21 cellular contexts compared by ENCODE assay signal in genomic region chr4:188002751-188003150, GRCh38. TPM values are rescaled to one million over a fixed set of nuclear protein-coding genes. Genes with fewer than 3 reads are reported as not detected.
DNase-seq lines count a peak whose midpoint lies in the region; ATAC-seq and TF ChIP-seq lines count a peak whose summit lies in the region.
"Had no signal": no experiment of that assay in that cellular context is flagged by ENCODE, and none has a peak within 500 bp of the region (broad histone marks: within the 10 kb centered on the region; RNA-seq: fewer than 3 reads in every experiment).

No MANE protein-coding gene starts in this region.

- TF ChIP-seq CTCF in H9 (conservative IDR thresholded peaks at IDR 0.05) = no peak
- TF ChIP-seq CTCF in PC-9 (conservative IDR thresholded peaks at IDR 0.05) = no peak
- TF ChIP-seq CTCF in epithelial cell of esophagus (IDR thresholded peaks at IDR 0.05; ENCODE audit: insufficient read depth, low read depth, low read length, missing control alignments) = no peak
- no peak for TF ChIP-seq CTCF in foreskin fibroblast (IDR thresholded peaks at IDR 0.05; ENCODE audit: low read depth, low read length)

- ATAC-seq in GM21825 (IDR thresholded peaks at IDR 0.05; ENCODE audit: unreplicated experiment) = no peak
- ATAC-seq: A549, K562, Panc1 had no signal

- H3K23ac ChIP-seq in H9 (ENCODE audit: insufficient read length, low read depth, low read length) = no peak overlapping the region
- no peak overlapping the region for H3K23ac ChIP-seq in neuronal stem cell (ENCODE audit: low read depth, low read length, poor library complexity)

- H4K5ac ChIP-seq in H9 (ENCODE audit: insufficient read length, low read depth, low read length) = no peak overlapping the region

- H2BK120ac ChIP-seq in H9 (ENCODE audit: low read depth, low read length, poor library complexity, severe bottlenecking) (no peak overlapping the region), neuronal stem cell (ENCODE audit: low read depth, low read length) (no peak overlapping the region)

- H2AK5ac ChIP-seq in H9 (ENCODE audit: insufficient read length, low read length) (no peak overlapping the region), neuronal stem cell (ENCODE audit: low read depth, low read length) (no peak overlapping the region)

- H3T11ph ChIP-seq in H9 (ENCODE audit: low read length) = no peak overlapping the region

- H2BK5ac ChIP-seq in H9 (ENCODE audit: insufficient read length, low read length) (no peak overlapping the region), neuronal stem cell (ENCODE audit: low read length) (no peak overlapping the region)

- H3K18ac ChIP-seq in H9 (ENCODE audit: insufficient read length, low read depth, low read length) = no peak overlapping the region
- peak overlapping the region; percentile 65 for H3K18ac ChIP-seq in neuronal stem cell (ENCODE audit: low read length)

- CTCF ChIA-PET in PC-9 (lab: Charles Lee) = no interaction called here

- H3K36me3 ChIP-seq in PC-9 (ENCODE audit: low read depth) (no peaks in the 10 kb centered on the region), neuronal stem cell (replicated peaks in 1 of 2; ENCODE audit: control insufficient read depth in 2 of 2, insufficient read depth in 2 of 2, low read length in 2 of 2) (peaks cover 0 to 5% of the 10 kb centered on the region in 2 donors)
- H3K36me3 ChIP-seq: BLaER1 treated with 17β-estradiol and CSF1 and Interleukin-3, amounts not matched to agents 10 nM and 100 nM; MG63 had no signal

- H3K4me1 Mint-ChIP-seq in H9 = peaks cover 40 to 48% of the 10 kb centered on the region in 2 experiments
- H3K4me1 Mint-ChIP-seq: CD4-positive, alpha-beta memory T cell had no signal

- H3K4me2 ChIP-seq in H9 (ENCODE audit: insufficient read depth, insufficient read length, low read length) = no peak overlapping the region
- H3K4me2 ChIP-seq in PC-9 = peak overlapping the region; percentile 40; the same call in 1 of the 2 replicates
- no peak overlapping the region for H3K4me2 ChIP-seq in neuronal stem cell (ENCODE audit: insufficient read depth, low read length, poor library complexity, severe bottlenecking)
- H3K4me2 ChIP-seq: A549; BLaER1 treated with 17β-estradiol and CSF1 and Interleukin-3, amounts not matched to agents 10 nM and 100 nM; SK-N-SH had no signal

- peaks cover 65 to 89% (median 75%) of the 10 kb centered on the region in 3 experiments for H3K36me3 Mint-ChIP-seq in H9 (ENCODE audit: insufficient read depth in 1 of 3, low read depth in 3 of 3)
- H3K36me3 Mint-ChIP-seq: CD4-positive, alpha-beta memory T cell had no signal

- 0 out of 2 replicates have a peak, but pooled peaks cover 6% of the 10 kb centered on the region for H3F3A ChIP-seq in PC-9 (ENCODE audit: insufficient read depth, low read depth)

- H3K27ac ChIP-seq in H9 (ENCODE audit: insufficient read length, low read depth, low read length) (no peak overlapping the region), PC-9 (0 out of 2 replicates have a peak overlapping the region, but pooled peaks have one; percentile 12), neuronal stem cell (replicated peaks; ENCODE audit: low read length) (no peak overlapping the region)
- H3K27ac ChIP-seq: A549; BLaER1 treated with 17β-estradiol and CSF1 and Interleukin-3, amounts not matched to agents 10 nM and 100 nM had no signal

- H3K79me2 ChIP-seq in H9 (ENCODE audit: insufficient read depth, low read length) (peaks cover 43% of the 10 kb centered on the region), PC-9 (ENCODE audit: low read depth) (no peaks in the 10 kb centered on the region)

- peak overlapping the region in 2 of 3 experiments; percentile 76 to 95; a peak in 2 of 7 replicates for H3K27ac Mint-ChIP-seq in H9
- H3K27ac Mint-ChIP-seq: CD4-positive, alpha-beta memory T cell had no signal

- no peak overlapping the region for H2AFZ ChIP-seq in H9 (ENCODE audit: low read length)
- no peak overlapping the region for H2AFZ ChIP-seq in PC-9
- H2AFZ ChIP-seq in neuronal stem cell (ENCODE audit: low read length) = no peak overlapping the region

- H3K27me3 Mint-ChIP-seq in H9 (ENCODE audit: low read depth) = no peaks in the 10 kb centered on the region
- H3K27me3 Mint-ChIP-seq: CD4-positive, alpha-beta memory T cell had no signal

- H3K9ac ChIP-seq in H9 (ENCODE audit: extremely low read depth, insufficient read length, low read length) (no peak overlapping the region), neuronal stem cell (ENCODE audit: low read depth, low read length, poor library complexity) (no peak overlapping the region)
- H3K9ac ChIP-seq: BLaER1 treated with 17β-estradiol and CSF1 and Interleukin-3, amounts not matched to agents 10 nM and 100 nM; SK-N-SH had no signal

- H3K4ac ChIP-seq in H9 (ENCODE audit: low read depth, low read length) (no peak overlapping the region), neuronal stem cell (ENCODE audit: low read length) (no peak overlapping the region)

- H3K4me3 ChIP-seq in PC-9 (no peak overlapping the region), epithelial cell of esophagus (ENCODE audit: low read length) (no peak overlapping the region), neuronal stem cell (ENCODE audit: low read length in 2 of 2) (no peak overlapping the region), foreskin fibroblast (ENCODE audit: low read depth in 1 of 2, low read length in 2 of 2) (no peak overlapping the region)
- H3K4me3 ChIP-seq: A549; BLaER1 treated with 17β-estradiol and CSF1 and Interleukin-3, amounts not matched to agents 10 nM and 100 nM; K562; MG63 had no signal

- H3K9me2 ChIP-seq in PC-9 (ENCODE audit: insufficient read depth) = no peaks in the 10 kb centered on the region
- H3K9me2 ChIP-seq: SK-N-SH had no signal

- no peak overlapping the region for H3K4me3 Mint-ChIP-seq in H9
- H3K4me3 Mint-ChIP-seq: CD4-positive, alpha-beta memory T cell had no signal

- H3K4me1 ChIP-seq in H9 (ENCODE audit: insufficient read depth, low read length) (peaks cover 2% of the 10 kb centered on the region; the same call in 1 of the 2 replicates), PC-9 (replicated peaks; ENCODE audit: insufficient read depth) (peaks cover 16% of the 10 kb centered on the region), neuronal stem cell (ENCODE audit: control insufficient read depth in 2 of 2, insufficient read depth in 1 of 2, low read depth in 1 of 2, low read length in 2 of 2) (no peaks in the 10 kb centered on the region)
- H3K4me1 ChIP-seq: A549 had no signal

- H3K27me3 ChIP-seq in H9 (ENCODE audit: insufficient read depth, low read length) = no peaks in the 10 kb centered on the region
- H3K27me3 ChIP-seq in PC-9 (ENCODE audit: insufficient read depth, low read depth) = no peaks in the 10 kb centered on the region
- H3K27me3 ChIP-seq in neuronal stem cell (ENCODE audit: control insufficient read depth in 3 of 3, insufficient read depth in 3 of 3, low read depth in 1 of 3, low read length in 3 of 3) = no peaks in the 10 kb centered on the region
- H3K27me3 ChIP-seq: BLaER1 treated with 17β-estradiol and CSF1 and Interleukin-3, amounts not matched to agents 10 nM and 100 nM; MG63 had no signal

- BruUV-seq in PC-9 (replicated peaks; lab: Mats Ljungman, UMichigan) = no TSS peak

- H3K14ac ChIP-seq in H9 (ENCODE audit: insufficient read depth, low read length) (no peak overlapping the region), neuronal stem cell (ENCODE audit: low read length) (no peak overlapping the region)

- intact Hi-C loops in PC-9 (cut with micrococcal nuclease; ENCODE audit: unreplicated experiment) = no loop called here

- WGBS in H9 (ENCODE audit: extremely low coverage, insufficient read length, low lambda C conversion rate) = no CpG with 5 or more reads among the region's 7 CpGs
- no CpG with 5 or more reads among the region's 7 CpGs for WGBS in neuronal stem cell (ENCODE audit: extremely low coverage in 2 of 2, insufficient read length in 2 of 2, insufficient replicate concordance in 1 of 2), 2 donors

- H4K8ac ChIP-seq in H9 (replicated peaks; ENCODE audit: insufficient read length, low read depth, low read length) = no peak overlapping the region
- no peak overlapping the region for H4K8ac ChIP-seq in neuronal stem cell (ENCODE audit: low read depth, low read length)

- H2BK20ac ChIP-seq in H9 (ENCODE audit: low read depth, low read length, poor library complexity, severe bottlenecking) = no peak overlapping the region

- POLR2A ChIA-PET in PC-9 (lab: Charles Lee; ENCODE audit: unreplicated experiment) = no interaction called here

- no peak overlapping the region for H2BK12ac ChIP-seq in H9 (ENCODE audit: insufficient read length, low read depth, low read length)
- H2BK12ac ChIP-seq in neuronal stem cell (ENCODE audit: low read length) = no peak overlapping the region

- no peaks in the 10 kb centered on the region for H3K9me3 Mint-ChIP-seq in H9

- H3K56ac ChIP-seq in H9 (ENCODE audit: insufficient read length, low read depth, low read length) = no peak overlapping the region

- H4K20me1 ChIP-seq in H9 (ENCODE audit: control insufficient read depth, insufficient read depth, insufficient read length) (peaks cover 3% of the 10 kb centered on the region), PC-9 (ENCODE audit: insufficient read depth) (no peaks in the 10 kb centered on the region)
- H4K20me1 ChIP-seq: BLaER1 treated with 17β-estradiol and CSF1 and Interleukin-3, amounts not matched to agents 10 nM and 100 nM had no signal

- no peaks in the 10 kb centered on the region for H3K9me3 ChIP-seq in H9 (ENCODE audit: control insufficient read depth, low read depth, low read length)
- no peaks in the 10 kb centered on the region for H3K9me3 ChIP-seq in PC-9 (ENCODE audit: insufficient read depth, low read depth)
- H3K9me3 ChIP-seq in neuronal stem cell (replicated peaks in 1 of 2; ENCODE audit: control insufficient read depth in 2 of 2, insufficient read depth in 1 of 2, low read depth in 1 of 2, low read length in 2 of 2) = peaks cover 0 to 2% of the 10 kb centered on the region in 2 donors
- H3K9me3 ChIP-seq: A549, MG63, SK-N-SH had no signal

- H4K91ac ChIP-seq in H9 (ENCODE audit: insufficient read length, low read depth, low read length) = no peak overlapping the region
- H4K91ac ChIP-seq in neuronal stem cell (ENCODE audit: low read depth, low read length, poor library complexity) = no peak overlapping the region

- H3K23me2 ChIP-seq in H9 (ENCODE audit: insufficient read length, low read depth, low read length, poor library complexity, severe bottlenecking) = peaks cover 3% of the 10 kb centered on the region

- H2BK15ac ChIP-seq in H9 (ENCODE audit: low read depth, low read length) = no peak overlapping the region
- no peak overlapping the region for H2BK15ac ChIP-seq in neuronal stem cell (ENCODE audit: low read length)

- H3K79me1 ChIP-seq in H9 (ENCODE audit: insufficient read depth, low read depth, low read length, poor library complexity, severe bottlenecking) (peaks cover 10% of the 10 kb centered on the region), neuronal stem cell (ENCODE audit: low read depth, low read length) (no peaks in the 10 kb centered on the region)

- DNase-seq in H9 (no peak), PC-9 (no peak), epithelial cell of esophagus (ENCODE audit: low read depth) (peak; percentile 38), neuronal stem cell (ENCODE audit: low spot score) (no peak), retina (no peak), superior temporal gyrus (ENCODE audit: extremely low spot score) (no peak), foreskin fibroblast (no peak)
- DNase-seq: AML-193; CD4-positive, alpha-beta memory T cell; COR-L47; GF-D8; Kasumi-1; MG63; NCI-H1105 treated with DMSO at 0.1 percent for 48 hours; NCI-H2029; SK-N-SH had no signal

RNA-seq across cellular contexts. Expression of gene ZFP42, which starts 7.2 kb away (rescaled TPM):
- total RNA-seq in H9 (2021) (191 and 193 TPM in 2 replicates), PC-9 (2021) (not detected in 2 replicates)
- polyA plus RNA-seq in neuronal stem cell (2013, experiment 1 of 2) = 4.2 TPM
- 4.3 TPM for polyA plus RNA-seq in neuronal stem cell (2013, experiment 2 of 2)
- total RNA-seq: CD4-positive, alpha-beta memory T cell had no signal
- polyA plus RNA-seq: A549; CD4-positive, alpha-beta memory T cell; SK-N-SH had no signal

Comparison
In these comparisons a context has a peak if more than half of its experiments do, and no peak if none do; other contexts are left out.
1. RNA of gene ZFP42, which starts 7.2 kb away (total RNA-seq): 191 to 193 TPM in H9; not detected in PC-9; every median in the first group is over 100 times any median in the second.